Comparison of ENCODE assay signal across 8 cellular contexts in the genomic region with DNA sequence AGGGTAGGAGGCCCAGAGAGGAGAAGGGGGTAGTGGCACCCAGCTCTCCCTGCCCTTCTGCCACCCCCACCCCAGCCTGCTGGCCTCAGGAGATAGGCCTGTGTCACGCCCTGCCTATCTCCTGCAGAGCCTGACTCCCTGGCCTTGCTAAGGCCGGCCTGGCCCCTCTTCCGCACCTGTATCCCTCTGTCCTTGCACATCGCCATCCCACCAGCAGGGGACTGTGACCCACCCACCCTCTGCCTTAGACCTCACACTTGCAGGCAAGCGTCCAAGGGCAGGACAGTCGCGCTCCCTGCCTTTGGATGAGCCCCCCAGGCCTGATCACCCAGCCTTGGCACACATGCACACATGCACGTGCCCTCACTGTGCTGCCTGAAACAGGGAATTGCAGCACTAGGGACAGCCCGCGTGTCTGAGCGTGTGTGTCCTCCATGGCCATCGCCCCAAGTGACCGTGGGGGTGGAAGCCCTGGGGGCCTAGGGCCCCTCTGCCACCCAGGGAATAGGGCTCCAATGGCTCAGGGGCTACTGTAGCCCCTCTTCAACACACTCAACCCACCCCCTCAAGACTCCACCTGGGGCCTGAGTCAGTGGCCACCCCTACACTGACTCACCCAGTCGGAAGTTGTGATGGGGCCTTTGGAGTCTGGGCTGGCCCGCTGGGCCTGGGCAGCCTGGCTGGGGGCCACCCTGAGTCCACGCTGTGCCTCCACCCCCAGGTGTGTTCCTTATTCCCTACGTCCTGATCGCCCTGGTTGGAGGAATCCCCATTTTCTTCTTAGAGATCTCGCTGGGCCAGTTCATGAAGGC. TPM values are rescaled to one million over a fixed set of nuclear protein-coding genes. Genes with fewer than 3 reads are reported as not detected.
DNase-seq lines count a peak whose midpoint lies in the region; ATAC-seq and TF ChIP-seq lines count a peak whose summit lies in the region.
"Had no signal": no experiment of that assay in that cellular context is flagged by ENCODE, and none has a peak within 500 bp of the region (broad histone marks: within the 10 kb centered on the region; RNA-seq: fewer than 3 reads in every experiment).

No MANE protein-coding gene starts in this region.

- 37 to 85% (median 60%) methylated on average over 8 to 19 of the region's 19 CpGs for WGBS in adrenal gland, 4 donors

- H3K9me3 Mint-ChIP-seq in HFFc6, result no peaks in the 10 kb centered on the region

- H3K36me3 Mint-ChIP-seq in HFFc6 (ENCODE audit: low read depth), result no peaks in the 10 kb centered on the region

- H3K4me1 ChIP-seq in adrenal gland (replicated peaks in 1 of 2) (no peaks in the 10 kb centered on the region), stomach smooth muscle (ENCODE audit: control insufficient read depth, insufficient read depth, low read length) (peaks cover 35% of the 10 kb centered on the region)

- H3K27me3 Mint-ChIP-seq in HFFc6 (ENCODE audit: insufficient read depth), result peaks cover 4% of the 10 kb centered on the region; the same call in 1 of the 2 replicates

- H3K4me3 ChIP-seq in adrenal gland (peak overlapping the region in 1 of 4 donors; percentile 57), stomach smooth muscle (ENCODE audit: low read length in 2 of 2) (peak overlapping the region in 1 of 2 donors; percentile 64)

- POLR2A ChIA-PET in GM10248 (lab: Yijun Ruan, JAX), result no interaction called here

- ATAC-seq in left cardiac atrium (peak; percentile 3 to 6), GM18519 (IDR thresholded peaks at IDR 0.05; ENCODE audit: low FRiP score, unreplicated experiment) (no peak)

- CTCF ChIA-PET in GM10248 (lab: Yijun Ruan, JAX), result no interaction called here

- H3K4me3 Mint-ChIP-seq in HFFc6, result no peak overlapping the region

- TF ChIP-seq POLR2A in adrenal gland (IDR thresholded peaks at IDR 0.05), result no peak

- peak overlapping the region in 1 of 2 donors; percentile 16 for H3K9ac ChIP-seq in stomach smooth muscle (ENCODE audit: low read length in 2 of 2)

- intact Hi-C loops in adrenal gland (cut with DNase I) (no loop called here), left cardiac atrium (cut with DNase I) (no loop called here)

- H3K36me3 ChIP-seq in adrenal gland (replicated peaks in 1 of 2), result no peaks in the 10 kb centered on the region
- no peaks in the 10 kb centered on the region for H3K36me3 ChIP-seq in stomach smooth muscle (ENCODE audit: control insufficient read depth in 2 of 2, insufficient read depth in 2 of 2, low read length in 2 of 2)

- H3K4me1 Mint-ChIP-seq in HFFc6 (ENCODE audit: low read depth), result no peaks in the 10 kb centered on the region

- DNase-seq in HFFc6 (no peak), adrenal gland (peak in 3 of 7 donors; percentile 32 to 54 (median 44)), left cardiac atrium (no peak), OCI-M2 (lab: John Stamatoyannopoulos, UW; ENCODE audit: unreplicated experiment) (no peak), GM10248 (ENCODE audit: extremely low spot score) (no peak)
- DNase-seq: activated gamma-delta T cell had no signal

- TF ChIP-seq CTCF in HFFc6 (IDR thresholded peaks at IDR 0.05), result peak; percentile 12; the same call in 1 of the 2 replicates
- TF ChIP-seq CTCF in adrenal gland (IDR thresholded peaks at IDR 0.05), result peak in 1 of 6 experiments; percentile 26
- TF ChIP-seq CTCF in GM10248 (IDR thresholded peaks at IDR 0.05; ENCODE audit: control extremely low read depth, extremely low read depth, low read depth, missing control alignments), result no peak

- H3K27ac ChIP-seq in adrenal gland (peak overlapping the region in 3 of 5 donors; percentile 70 to 84 (median 74)), stomach smooth muscle (ENCODE audit: low read length) (peak overlapping the region; percentile 31)

- H3K9me3 ChIP-seq in adrenal gland (replicated peaks in 1 of 3), result no peaks in the 10 kb centered on the region
- H3K9me3 ChIP-seq in stomach smooth muscle (ENCODE audit: control insufficient read depth in 2 of 2, low read length in 2 of 2), result no peaks in the 10 kb centered on the region

- H3K27me3 ChIP-seq in adrenal gland (peaks cover 9% of the 10 kb centered on the region), stomach smooth muscle (ENCODE audit: control insufficient read depth in 1 of 2, insufficient read depth in 2 of 2, low read length in 2 of 2) (peaks cover 0 to 2% of the 10 kb centered on the region in 2 donors)

- no peak overlapping the region for H3K27ac Mint-ChIP-seq in HFFc6

RNA-seq across cellular contexts. Expression of gene SLC6A8, which starts 2.1 kb away (rescaled TPM):
- 10 to 100 TPM; 14.0 to 33.8 (median 17.7) TPM for total RNA-seq in HFFc6 (2021; fragmentation: NEBNext Ultra II Directional; extraction: Animal tissue kit (Norgen Biotek cat#: 25700))
- total RNA-seq in adrenal gland (100 to 1,000 TPM in 4 of 8 donors, 10 to 100 TPM in 4; 37.2 to 136 (median 92.7) TPM), left cardiac atrium (100 to 1,000 TPM; 107 to 134 TPM)
- polyA plus RNA-seq in adrenal gland, result 100 to 1,000 TPM in 1 of 3 donors, 10 to 100 TPM in 2; 51.8 to 118 (median 63.0) TPM

RNA-seq across cellular contexts. Expression of gene PNCK, which starts 16.2 kb away (rescaled TPM):
- under 1 TPM in 2 of 6 experiments, not detected in 4; 0.26 to 0.43 TPM for total RNA-seq in HFFc6 (2021; fragmentation: NEBNext Ultra II Directional; extraction: Animal tissue kit (Norgen Biotek cat#: 25700))
- 1 to 10 TPM in 3 of 8 donors, under 1 TPM in 3, not detected in 2; 0.48 to 2.7 (median 1.1) TPM for total RNA-seq in adrenal gland
- 1 to 10 TPM in 2 of 3 donors, under 1 TPM in 1; 0.42 to 6.5 (median 1.9) TPM for polyA plus RNA-seq in adrenal gland
- 10 to 100 TPM in 1 of 2 donors, 1 to 10 TPM in 1; 9.7 to 14.6 TPM for total RNA-seq in left cardiac atrium

RNA-seq across cellular contexts. Expression of gene BCAP31, which starts 34.3 kb away (rescaled TPM):
- total RNA-seq in HFFc6 (2021; fragmentation: NEBNext Ultra II Directional; extraction: Animal tissue kit (Norgen Biotek cat#: 25700)), result 100 to 1,000 TPM; 203 to 295 (median 218) TPM
- 100 to 1,000 TPM; 168 to 343 (median 277) TPM for total RNA-seq in adrenal gland
- 100 to 1,000 TPM; 121 to 274 (median 218) TPM for polyA plus RNA-seq in adrenal gland
- 100 to 1,000 TPM; 123 to 159 TPM for total RNA-seq in left cardiac atrium

RNA-seq across cellular contexts. Expression of gene ABCD1, which starts 34.8 kb away (rescaled TPM):
- 10 to 100 TPM; 12.9 to 18.9 (median 14.5) TPM for total RNA-seq in HFFc6 (2021; fragmentation: NEBNext Ultra II Directional; extraction: Animal tissue kit (Norgen Biotek cat#: 25700))
- total RNA-seq in adrenal gland, result 10 to 100 TPM; 36.5 to 78.0 (median 53.4) TPM
- polyA plus RNA-seq in adrenal gland, result 10 to 100 TPM; 29.7 to 58.6 (median 42.3) TPM
- total RNA-seq in left cardiac atrium, result 10 to 100 TPM; 11.5 to 15.0 TPM

RNA-seq across cellular contexts. Expression of gene DUSP9, which starts 42.9 kb away (rescaled TPM):
- total RNA-seq in HFFc6 (2021; fragmentation: NEBNext Ultra II Directional; extraction: Animal tissue kit (Norgen Biotek cat#: 25700)), result not detected
- total RNA-seq in adrenal gland (under 1 TPM in 5 of 8 donors, not detected in 3; 0.11 to 0.28 (median 0.23) TPM), left cardiac atrium (not detected)
- polyA plus RNA-seq in adrenal gland, result not detected
